ENCODE assay signal across 8 cellular contexts in genomic region chr13:81872581-81872980, GRCh38.
DNase-seq lines count a peak whose midpoint lies in the region; ATAC-seq and FAIRE-seq lines count a peak whose summit lies in the region.

No MANE protein-coding gene starts in this region.

- H3K9me3 ChIP-seq in mesenchymal stem cell (ENCODE audit: control insufficient read depth, low read length) (no peaks in the 10 kb centered on the region), MG63 (no peaks in the 10 kb centered on the region)

- no peak overlapping the region for H2AK5ac ChIP-seq in mesenchymal stem cell (ENCODE audit: low read length, severe bottlenecking)

- no peak overlapping the region for H3K14ac ChIP-seq in mesenchymal stem cell (ENCODE audit: low read length in 2 of 2)

- no peak overlapping the region for H3K4me2 ChIP-seq in mesenchymal stem cell (ENCODE audit: low read length, poor library complexity, severe bottlenecking)

- H3K79me1 ChIP-seq in mesenchymal stem cell (replicated peaks; ENCODE audit: low read length, poor library complexity, severe bottlenecking) = no peaks in the 10 kb centered on the region

- H3K9ac ChIP-seq in mesenchymal stem cell (ENCODE audit: low read length) = no peak overlapping the region

- H3K4me1 ChIP-seq in mesenchymal stem cell (ENCODE audit: control insufficient read depth, insufficient read depth, low read depth, low read length) = no peaks in the 10 kb centered on the region

- H3K36me3 ChIP-seq in mesenchymal stem cell (ENCODE audit: control insufficient read depth in 1 of 2, insufficient read depth in 2 of 2, low read depth in 1 of 2, low read length in 2 of 2) = no peaks in the 10 kb centered on the region
- H3K36me3 ChIP-seq in MG63 = no peaks in the 10 kb centered on the region

- WGBS in mesenchymal stem cell = 0% methylated on average over 2 of the region's 3 CpGs

- no peak overlapping the region for H2BK5ac ChIP-seq in mesenchymal stem cell (ENCODE audit: low read depth, low read length, poor library complexity, severe bottlenecking)

- no peak overlapping the region for H3K4ac ChIP-seq in mesenchymal stem cell (ENCODE audit: low read depth in 1 of 2, low read length in 2 of 2)

- DNase-seq in ELF-1 (ENCODE audit: low read depth, low spot score) (peak; percentile 38), Kasumi-1 (lab: John Stamatoyannopoulos, UW) (peak; percentile 33 to 71), SK-MEL-5 (ENCODE audit: low read depth, low spot score) (peak; percentile 68), mesenchymal stem cell (peak; percentile 18), MG63 (no peak), GM19239 (ENCODE audit: insufficient read length, low spot score) (no peak)

- no peak overlapping the region for H3K4me3 ChIP-seq in mesenchymal stem cell (ENCODE audit: insufficient read depth in 1 of 2, low read depth in 1 of 2, low read length in 2 of 2)
- H3K4me3 ChIP-seq in MG63 = no peak overlapping the region

- no peak for FAIRE-seq in GM19239 (lab: Jason Lieb, UNC)

- in situ Hi-C loops in SK-MEL-5 (cut with HindIII; ENCODE audit: low pct_unique_long_range_greater_than_20kb, low sequenced_read_pairs) = no loop called here

- H3K27ac ChIP-seq in mesenchymal stem cell (ENCODE audit: low read length, poor library complexity, severe bottlenecking) = no peak overlapping the region

- H2BK120ac ChIP-seq in mesenchymal stem cell (ENCODE audit: low read depth, low read length) = no peak overlapping the region

- no peak overlapping the region for H3K23ac ChIP-seq in mesenchymal stem cell (ENCODE audit: low read length in 2 of 2)

- no peak overlapping the region for H2BK15ac ChIP-seq in mesenchymal stem cell (ENCODE audit: low read depth, poor library complexity, severe bottlenecking)

- no peak overlapping the region for H3K18ac ChIP-seq in mesenchymal stem cell (ENCODE audit: low read depth in 1 of 2, low read length in 2 of 2)

- H2BK12ac ChIP-seq in mesenchymal stem cell (ENCODE audit: low read length in 2 of 2) = no peak overlapping the region

- no peak overlapping the region for H4K8ac ChIP-seq in mesenchymal stem cell (ENCODE audit: low read length)

- H4K91ac ChIP-seq in mesenchymal stem cell (ENCODE audit: low read length) = no peak overlapping the region

- no peak overlapping the region for H2AFZ ChIP-seq in mesenchymal stem cell (ENCODE audit: low read depth, low read length)

- no peak for ATAC-seq in HG02973 (IDR thresholded peaks at IDR 0.05; ENCODE audit: unreplicated experiment)
- no peak for ATAC-seq in GM18907 (IDR thresholded peaks at IDR 0.05; ENCODE audit: unreplicated experiment)

- no peaks in the 10 kb centered on the region for H3K27me3 ChIP-seq in mesenchymal stem cell (ENCODE audit: control insufficient read depth in 1 of 2, insufficient read depth in 1 of 2, low read length in 2 of 2)
- H3K27me3 ChIP-seq in MG63 = no peaks in the 10 kb centered on the region

Comparison
In these comparisons a context has a peak if more than half of its experiments do, and no peak if none do; other contexts are left out.
1. DNase-seq: peak in ELF-1 (single experiment), Kasumi-1 (2 of 2), SK-MEL-5 (single experiment) and mesenchymal stem cell (single experiment); none in MG63 (single experiment) and GM19239 (single experiment).